ENCODE assay signal across 19 cellular contexts in the genomic region with DNA sequence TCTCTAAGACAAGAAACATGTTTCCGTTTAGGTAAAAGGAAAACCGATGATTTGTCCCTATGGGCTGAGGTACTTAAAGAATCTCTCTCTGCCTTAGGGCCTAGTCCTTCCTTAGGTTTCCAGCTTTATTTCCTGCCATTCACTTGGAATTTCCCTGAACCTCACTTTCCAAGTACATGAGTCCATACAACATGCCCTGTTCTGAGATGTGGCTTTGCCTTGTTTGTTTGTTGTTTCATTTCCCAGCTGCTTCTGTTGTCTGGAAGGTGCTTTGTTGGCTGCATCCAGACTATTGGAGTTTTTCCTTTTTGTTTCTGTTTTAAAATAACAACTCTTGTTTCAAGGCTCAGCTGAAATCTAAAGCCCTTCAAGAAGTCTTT.
A peak's percentile ranks its signal among the peaks of the same experiment; 100 is the strongest.
DNase-seq lines count a peak whose midpoint lies in the region; ATAC-seq, FAIRE-seq and TF ChIP-seq lines count a peak whose summit lies in the region.
"Had no signal": no experiment of that assay in that cellular context is flagged by ENCODE, and none has a peak within 500 bp of the region (broad histone marks: within the 10 kb centered on the region; RNA-seq: fewer than 3 reads in every experiment).

No MANE protein-coding gene starts in this region.

- no peaks in the 10 kb centered on the region; a peak in 1 of 5 replicates for H3K9me3 Mint-ChIP-seq in H9
- H3K9me3 Mint-ChIP-seq: CD8-positive, alpha-beta T cell; central memory CD8-positive, alpha-beta T cell; IgD-negative memory B cell; immature natural killer cell; natural killer cell treated with Interleukin-12 subunit alpha and Interleukin-12 subunit beta and Interleukin-15 and Interleukin-18, amount 100 ng/mL, for 72 hours had no signal

- H3K36me3 Mint-ChIP-seq in H9 (ENCODE audit: insufficient read depth in 1 of 3, low read depth in 3 of 3): no peaks in the 10 kb centered on the region
- H3K36me3 Mint-ChIP-seq: CD8-positive, alpha-beta T cell; IgD-negative memory B cell; immature natural killer cell; natural killer cell treated with Interleukin-12 subunit alpha and Interleukin-12 subunit beta and Interleukin-15 and Interleukin-18, amount 100 ng/mL, for 72 hours had no signal

- no peak overlapping the region for H3K4ac ChIP-seq in H9 (ENCODE audit: low read depth, low read length)

- H3K9ac ChIP-seq in H9 (ENCODE audit: extremely low read depth, insufficient read length, low read length) (no peak overlapping the region), SK-N-MC (ENCODE audit: insufficient read length) (peak overlapping the region; percentile 53), HepG2 (ENCODE audit: insufficient read depth, low read depth, low read length) (peak overlapping the region; percentile 71), smooth muscle cell (ENCODE audit: low read depth) (no peak overlapping the region)

- CTCF ChIA-PET in HepG2 (lab: Yijun Ruan, JAX; ENCODE audit: low intra/inter-chr PET ratio, low total read pairs): interaction anchor here (1.0 to 2.8 kb wide), 4 partner anchors 165 to 326 kb away, joined by 3 to 15 read pairs (median 9); no protein-coding TSS in a partner anchor

- H3K36me3 ChIP-seq in SK-N-MC (ENCODE audit: insufficient read depth, low read length): no peaks in the 10 kb centered on the region
- H3K36me3 ChIP-seq in HepG2 (replicated peaks in 1 of 2; ENCODE audit: control insufficient read depth in 1 of 2, insufficient read depth in 2 of 2, low read length in 2 of 2): no peaks in the 10 kb centered on the region
- no peaks in the 10 kb centered on the region for H3K36me3 ChIP-seq in smooth muscle cell (ENCODE audit: low read depth)
- H3K36me3 ChIP-seq: spleen had no signal

- H3K4me1 ChIP-seq in H9 (ENCODE audit: insufficient read depth, low read length): no peaks in the 10 kb centered on the region
- H3K4me1 ChIP-seq in HepG2 (ENCODE audit: insufficient read depth, low read length): peaks cover 30% of the 10 kb centered on the region
- peaks cover 14% of the 10 kb centered on the region for H3K4me1 ChIP-seq in smooth muscle cell (ENCODE audit: low read depth)

- H4K20me1 ChIP-seq in H9 (ENCODE audit: control insufficient read depth, insufficient read depth, insufficient read length): no peaks in the 10 kb centered on the region
- no peaks in the 10 kb centered on the region for H4K20me1 ChIP-seq in HepG2 (ENCODE audit: insufficient read depth, low read length)
- no peaks in the 10 kb centered on the region for H4K20me1 ChIP-seq in smooth muscle cell (ENCODE audit: low read depth)

- no peak overlapping the region for H3K4me3 Mint-ChIP-seq in H9
- H3K4me3 Mint-ChIP-seq: CD8-positive, alpha-beta T cell; central memory CD8-positive, alpha-beta T cell; IgD-negative memory B cell; immature natural killer cell; natural killer cell treated with Interleukin-12 subunit alpha and Interleukin-12 subunit beta and Interleukin-15 and Interleukin-18, amount 100 ng/mL, for 72 hours had no signal

- H4K91ac ChIP-seq in H9 (ENCODE audit: insufficient read length, low read depth, low read length): no peak overlapping the region

- no peak overlapping the region for H2BK20ac ChIP-seq in H9 (ENCODE audit: low read depth, low read length, poor library complexity, severe bottlenecking)

- no peak overlapping the region for H2AFZ ChIP-seq in H9 (ENCODE audit: low read length)
- peak overlapping the region; percentile 85 for H2AFZ ChIP-seq in HepG2 (ENCODE audit: low read length)
- peak overlapping the region; percentile 82 for H2AFZ ChIP-seq in smooth muscle cell (ENCODE audit: low read depth)

- TF ChIP-seq POLR2A in HepG2 (IDR thresholded peaks at IDR 0.05; ENCODE audit: insufficient read depth in 1 of 2, low read depth in 2 of 2, low read length in 2 of 2): no peak

- peak overlapping the region; percentile 48 for H3K4me3 ChIP-seq in SK-N-MC
- H3K4me3 ChIP-seq in HepG2 (replicated peaks in 1 of 3; ENCODE audit: insufficient read depth in 1 of 3, low read depth in 2 of 3, low read length in 3 of 3): no peak overlapping the region; a peak in 1 of 6 replicates
- no peak overlapping the region for H3K4me3 ChIP-seq in smooth muscle cell
- H3K4me3 ChIP-seq: spleen had no signal

- no peak overlapping the region for H3K56ac ChIP-seq in H9 (ENCODE audit: insufficient read length, low read depth, low read length)

- BruUV-seq in HepG2 (replicated peaks; lab: Mats Ljungman, UMichigan): TSS peak; percentile 92

- TF ChIP-seq EP300 in HepG2 (IDR thresholded peaks at IDR 0.05; ENCODE audit: low read depth in 2 of 2, low read length in 2 of 2) (no peak), HepG2 (CRISPR knock-in tag; IDR thresholded peaks at IDR 0.05; ENCODE audit: borderline replicate concordance) (no peak)

- no peak overlapping the region for H2BK15ac ChIP-seq in H9 (ENCODE audit: low read depth, low read length)

- no peak overlapping the region for H3K18ac ChIP-seq in H9 (ENCODE audit: insufficient read length, low read depth, low read length)

- intact Hi-C loops in HepG2 (cut with micrococcal nuclease; ENCODE audit: unreplicated experiment): loop anchor here (1.0 to 5.0 kb wide), 4 partner anchors 70 to 325 kb away; no protein-coding TSS in a partner anchor

- H3T11ph ChIP-seq in H9 (ENCODE audit: low read length): no peak overlapping the region

- no peak for TF ChIP-seq RAD21 in HepG2 (CRISPR knock-in tag; IDR thresholded peaks at IDR 0.05)

- no peak overlapping the region for H3K4me2 ChIP-seq in H9 (ENCODE audit: insufficient read depth, insufficient read length, low read length)
- H3K4me2 ChIP-seq in HepG2 (ENCODE audit: low read depth, low read length): peak overlapping the region; percentile 56
- peak overlapping the region; percentile 58 for H3K4me2 ChIP-seq in smooth muscle cell

- WGBS in H9 (ENCODE audit: extremely low coverage, insufficient read length, low lambda C conversion rate): no CpG with 5 or more reads among the region's 2 CpGs
- WGBS in HepG2 (ENCODE audit: low lambda C conversion rate): 93% methylated on average over 2 of the region's 2 CpGs
- 93% methylated on average over 2 of the region's 2 CpGs for whole genome bisulfite sequencing in smooth muscle cell (ENCODE audit: low lambda C conversion rate)

- H2AK5ac ChIP-seq in H9 (ENCODE audit: insufficient read length, low read length): no peak overlapping the region

- no peak overlapping the region; the same call in 1 of the 2 replicates for H3K14ac ChIP-seq in H9 (ENCODE audit: insufficient read depth, low read length)

- H3K79me2 ChIP-seq in H9 (ENCODE audit: insufficient read depth, low read length) (no peaks in the 10 kb centered on the region), HepG2 (ENCODE audit: insufficient read depth, low read length) (no peaks in the 10 kb centered on the region), smooth muscle cell (ENCODE audit: low read depth) (no peaks in the 10 kb centered on the region)

- peaks cover 9% of the 10 kb centered on the region for H3F3A ChIP-seq in smooth muscle cell (ENCODE audit: low read depth)

- H4K5ac ChIP-seq in H9 (ENCODE audit: insufficient read length, low read depth, low read length): peak overlapping the region; percentile 80

- H4K8ac ChIP-seq in H9 (replicated peaks; ENCODE audit: insufficient read length, low read depth, low read length): no peak overlapping the region

- no peaks in the 10 kb centered on the region for H3K79me1 ChIP-seq in H9 (ENCODE audit: insufficient read depth, low read depth, low read length, poor library complexity, severe bottlenecking)

- in situ Hi-C loops in HepG2 (cut with HindIII; ENCODE audit: extremely low pct_ligation_motif_present, low pct_unique_long_range_greater_than_20kb): loop anchor here (5.0 to 10.0 kb wide), 2 partner anchors 167 to 225 kb away; no protein-coding TSS in a partner anchor

- no peak overlapping the region for H2BK120ac ChIP-seq in H9 (ENCODE audit: low read depth, low read length, poor library complexity, severe bottlenecking)

- TF ChIP-seq CTCF in H9 (conservative IDR thresholded peaks at IDR 0.05) (no peak), HepG2 (CRISPR knock-in tag; IDR thresholded peaks at IDR 0.05) (no peak), smooth muscle cell (IDR thresholded peaks at IDR 0.05; ENCODE audit: borderline replicate concordance, insufficient read depth, poor library complexity, severe bottlenecking) (no peak)

- H3K9me3 ChIP-seq in H9 (ENCODE audit: control insufficient read depth, low read depth, low read length) (no peaks in the 10 kb centered on the region), SK-N-MC (ENCODE audit: low read depth, low read length) (no peaks in the 10 kb centered on the region), HepG2 (ENCODE audit: low read length) (no peaks in the 10 kb centered on the region), smooth muscle cell (replicated peaks; ENCODE audit: low read depth) (no peaks in the 10 kb centered on the region)
- H3K9me3 ChIP-seq: spleen had no signal

- H3K27ac Mint-ChIP-seq in H9: peak overlapping the region in 1 of 3 experiments; percentile 30; a peak in 1 of 7 replicates
- H3K27ac Mint-ChIP-seq: CD8-positive, alpha-beta T cell; IgD-negative memory B cell; immature natural killer cell; natural killer cell treated with Interleukin-12 subunit alpha and Interleukin-12 subunit beta and Interleukin-15 and Interleukin-18, amount 100 ng/mL, for 72 hours had no signal

- peaks cover 19 to 20% of the 10 kb centered on the region in 2 experiments for H3K4me1 Mint-ChIP-seq in H9
- H3K4me1 Mint-ChIP-seq: central memory CD8-positive, alpha-beta T cell; immature natural killer cell had no signal

- ATAC-seq in HepG2 (peak; percentile 8; the same call in 1 of the 3 replicates), HG03378 (IDR thresholded peaks at IDR 0.05; ENCODE audit: unreplicated experiment) (no peak), GM21447 (IDR thresholded peaks at IDR 0.05; ENCODE audit: unreplicated experiment) (no peak), GM21576 (IDR thresholded peaks at IDR 0.05; ENCODE audit: unreplicated experiment) (no peak)
- ATAC-seq: CD8-positive, alpha-beta T cell had no signal

- no peaks in the 10 kb centered on the region; the same call in 1 of the 2 replicates for H3K27me3 Mint-ChIP-seq in H9 (ENCODE audit: low read depth)
- H3K27me3 Mint-ChIP-seq: central memory CD8-positive, alpha-beta T cell; IgD-negative memory B cell had no signal

- POLR2A ChIA-PET in HepG2 (lab: Yijun Ruan, JAX): interaction anchor here (0.9 to 2.7 kb wide), 17 partner anchors 13 to 495 kb away, joined by 3 to 12 read pairs (median 4); partner anchors contain the start of gene ZFAND5

- no peak overlapping the region for H2BK5ac ChIP-seq in H9 (ENCODE audit: insufficient read length, low read length)

- FAIRE-seq in HepG2 (lab: Jason Lieb, UNC): no peak

- no peak overlapping the region for H3K27ac ChIP-seq in H9 (ENCODE audit: insufficient read length, low read depth, low read length)
- H3K27ac ChIP-seq in SK-N-MC: peak overlapping the region; percentile 91
- H3K27ac ChIP-seq in HepG2 (ENCODE audit: extremely low read length, insufficient read depth, low read length): peak overlapping the region; percentile 99
- peak overlapping the region; percentile 48 for H3K27ac ChIP-seq in smooth muscle cell (ENCODE audit: low read depth)

- no peak for DNase-seq in H9
- no peak for DNase-seq in SK-N-MC (ENCODE audit: low read depth, low spot score)
- DNase-seq in HepG2 (ENCODE audit: low spot score): no peak
- DNase-seq in smooth muscle cell (lab: John Stamatoyannopoulos, UW; ENCODE audit: unreplicated experiment): no peak
- DNase-seq in activated CD8-positive, alpha-beta memory T cell treated with anti-CD3 and anti-CD28 coated beads, Interleukin-2, amount 50 U/mL, for 48 hours: no peak
- DNase-seq: activated CD8-positive, alpha-beta memory T cell treated with anti-CD3 and anti-CD28 coated beads, Interleukin-2, amount 50 U/mL, for 4 hours; activated gamma-delta T cell; CD8-positive, alpha-beta T cell; DMS79; effector CD4-positive, alpha-beta T cell; NCI-H510A; spleen had no signal

- H3K27me3 ChIP-seq in H9 (ENCODE audit: insufficient read depth, low read length): no peaks in the 10 kb centered on the region
- H3K27me3 ChIP-seq in HepG2 (ENCODE audit: control insufficient read depth in 1 of 2, insufficient read depth in 2 of 2, low read length in 2 of 2): no peaks in the 10 kb centered on the region
- no peaks in the 10 kb centered on the region for H3K27me3 ChIP-seq in smooth muscle cell (ENCODE audit: low read depth)
- H3K27me3 ChIP-seq: spleen had no signal

- H3K23me2 ChIP-seq in H9 (ENCODE audit: insufficient read length, low read depth, low read length, poor library complexity, severe bottlenecking): no peaks in the 10 kb centered on the region

- peak overlapping the region; percentile 45 for H2BK12ac ChIP-seq in H9 (ENCODE audit: insufficient read length, low read depth, low read length)

- no peak overlapping the region for H3K23ac ChIP-seq in H9 (ENCODE audit: insufficient read length, low read depth, low read length)

Comparison
In these comparisons a context has a peak if more than half of its experiments do, and no peak if none do; other contexts are left out.
1. H3K9ac ChIP-seq: peak in SK-N-MC (single experiment) and HepG2 (single experiment); none in H9 (single experiment) and smooth muscle cell (single experiment).